8 cellular contexts compared by ENCODE assay signal in the genomic region with DNA sequence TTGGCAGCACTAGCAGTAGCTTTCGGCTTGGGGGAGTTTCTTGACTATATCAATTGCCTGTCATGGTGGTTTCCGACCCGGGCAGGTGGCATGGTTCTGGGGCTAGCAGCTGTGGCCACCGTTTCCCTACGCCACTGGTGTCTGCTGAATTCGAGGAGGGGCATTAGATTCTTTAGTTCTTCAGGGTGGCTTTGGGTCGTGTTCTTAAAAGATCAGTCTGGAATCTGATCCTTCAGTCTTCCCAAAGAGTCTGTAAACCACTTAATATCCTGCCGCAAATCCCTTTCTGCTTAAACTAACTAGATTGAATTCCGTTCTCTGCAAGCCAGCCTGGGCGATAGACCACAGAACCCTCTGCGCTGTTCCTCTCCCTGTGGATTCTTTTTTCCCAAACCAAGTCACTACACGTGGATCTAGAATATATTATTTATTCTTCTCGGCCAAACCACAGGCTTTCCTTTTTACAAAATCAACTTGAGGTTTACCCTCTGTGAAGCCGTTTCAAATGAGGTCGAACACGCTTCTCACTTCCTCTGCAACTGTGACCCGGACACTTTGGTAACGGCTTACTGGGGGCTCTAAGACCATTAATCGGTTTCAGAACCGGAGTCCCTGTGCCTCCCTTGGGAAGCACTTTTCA. TPM values are rescaled to one million over a fixed set of nuclear protein-coding genes. Genes with fewer than 3 reads are reported as not detected.
DNase-seq lines count a peak whose midpoint lies in the region; ATAC-seq, FAIRE-seq and TF ChIP-seq lines count a peak whose summit lies in the region.

No MANE protein-coding gene starts in this region.

- H3K9me3 ChIP-seq in A549 (no peaks in the 10 kb centered on the region), keratinocyte (ENCODE audit: control insufficient read depth, low read depth, low read length) (no peaks in the 10 kb centered on the region), uterus (no peaks in the 10 kb centered on the region)

- 39% methylated on average over 20 of the region's 20 CpGs for WGBS in A549 (ENCODE audit: missing lambda C conversion rate)

- POLR2A ChIA-PET in A549 (lab: Yijun Ruan, JAX), result no interaction called here

- peak overlapping the region; percentile 92 for H3K27ac Mint-ChIP-seq in activated naive CD8-positive, alpha-beta T cell

- TF ChIP-seq POLR2A in A549 (IDR thresholded peaks at IDR 0.05; ENCODE audit: low read length) (no peak), uterus (IDR thresholded peaks at IDR 0.05) (no peak)

- TF ChIP-seq EP300 in A549 (IDR thresholded peaks at IDR 0.05), result no peak

- peaks cover 7% of the 10 kb centered on the region for H3K36me3 Mint-ChIP-seq in activated naive CD8-positive, alpha-beta T cell

- TF ChIP-seq CTCF in A549 (IDR thresholded peaks at IDR 0.05), result no peak
- no peak for TF ChIP-seq CTCF in keratinocyte (optimal IDR thresholded peaks at IDR 0.05 in 1 of 3, IDR thresholded peaks at IDR 0.05 in 1 of 3, conservative IDR thresholded peaks at IDR 0.05 in 1 of 3; ENCODE audit: extremely low read depth in 1 of 3, insufficient read depth in 2 of 3, low read length in 3 of 3)
- no peak for TF ChIP-seq CTCF in uterus (IDR thresholded peaks at IDR 0.05)

- no peaks in the 10 kb centered on the region for H3K9me1 ChIP-seq in keratinocyte (ENCODE audit: control insufficient read depth, extremely low read depth, insufficient read depth, low read length)

- H3K36me3 ChIP-seq in H7 (replicated peaks; ENCODE audit: control insufficient read depth, insufficient read depth, low read length) (no peaks in the 10 kb centered on the region), keratinocyte (ENCODE audit: control insufficient read depth in 2 of 2, extremely low read depth in 1 of 2, insufficient read depth in 2 of 2, low read length in 2 of 2) (no peaks in the 10 kb centered on the region), uterus (no peaks in the 10 kb centered on the region)

- no peaks in the 10 kb centered on the region for H3K9me3 Mint-ChIP-seq in activated naive CD8-positive, alpha-beta T cell (ENCODE audit: low read depth)

- intact Hi-C loops in uterus (cut with DNase I; ENCODE audit: low total_unique reads), result no loop called here

- ATAC-seq in A549 (peak; percentile 45 to 64; a peak in 4 of 6 replicates), GM21717 (IDR thresholded peaks at IDR 0.05; ENCODE audit: unreplicated experiment) (no peak)

- peak overlapping the region; percentile 64 for H3K4me3 ChIP-seq in A549
- H3K4me3 ChIP-seq in H7 (ENCODE audit: insufficient read depth, low read depth, low read length), result peak overlapping the region; percentile 36; the same call in 1 of the 2 replicates
- peak overlapping the region; percentile 44 to 71 (median 62) for H3K4me3 ChIP-seq in keratinocyte (ENCODE audit: control insufficient read depth in 2 of 3, extremely low read depth in 1 of 3, insufficient read depth in 2 of 3, low read depth in 1 of 3, low read length in 3 of 3)
- H3K4me3 ChIP-seq in uterus, result peak overlapping the region; percentile 34 to 37

- H3K4me3 Mint-ChIP-seq in activated naive CD8-positive, alpha-beta T cell, result peak overlapping the region; percentile 88

- peak overlapping the region; percentile 90 to 96 for H3K27ac ChIP-seq in A549
- H3K27ac ChIP-seq in keratinocyte (ENCODE audit: control insufficient read depth, insufficient read depth, low read length), result no peak overlapping the region
- H3K27ac ChIP-seq in uterus, result peak overlapping the region in 1 of 2 donors; percentile 0

- H3K27me3 ChIP-seq in H7 (ENCODE audit: control insufficient read depth, insufficient read depth, low read length) (peaks cover 4% of the 10 kb centered on the region; the same call in 1 of the 2 replicates), keratinocyte (ENCODE audit: control insufficient read depth, extremely low read depth, insufficient read depth, low read length) (peaks cover 4% of the 10 kb centered on the region), uterus (no peaks in the 10 kb centered on the region)

- FAIRE-seq in A549 (lab: Jason Lieb, UNC) (no peak), keratinocyte (lab: Jason Lieb, UNC) (no peak)

- H3K27me3 Mint-ChIP-seq in activated naive CD8-positive, alpha-beta T cell, result peaks cover 2% of the 10 kb centered on the region

- no peaks in the 10 kb centered on the region for H4K20me1 ChIP-seq in keratinocyte (ENCODE audit: control insufficient read depth, extremely low read depth, insufficient read depth, low read length)

- H3K9ac ChIP-seq in keratinocyte (ENCODE audit: control insufficient read depth, extremely low read depth, insufficient read depth, low read length), result peak overlapping the region; percentile 60

- H2AFZ ChIP-seq in keratinocyte (ENCODE audit: control insufficient read depth, low read length), result peak overlapping the region; percentile 90

- peak in 1 of 2 experiments; percentile 8 for DNase-seq in A549 (ENCODE audit: low read depth in 1 of 2, low spot score in 1 of 2)
- DNase-seq in H7, result no peak
- no peak for DNase-seq in keratinocyte (ENCODE audit: low read depth, low spot score)
- no peak for DNase-seq in uterus
- DNase-seq in NCI-H774 (lab: John Stamatoyannopoulos, UW), result no peak
- DNase-seq in NCI-H1436 (lab: John Stamatoyannopoulos, UW), result no peak

- H3K4me1 ChIP-seq in A549 (0 out of 3 replicates have a peak, but pooled peaks cover 6% of the 10 kb centered on the region), keratinocyte (ENCODE audit: control insufficient read depth, extremely low read depth, insufficient read depth, low read length) (no peaks in the 10 kb centered on the region), uterus (no peaks in the 10 kb centered on the region)

- peak overlapping the region; percentile 88 for H3K4me2 ChIP-seq in A549
- H3K4me2 ChIP-seq in keratinocyte (ENCODE audit: control insufficient read depth, extremely low read depth, insufficient read depth, low read depth, low read length), result peak overlapping the region; percentile 93

- CTCF ChIA-PET in A549 (lab: Yijun Ruan, JAX), result interaction anchor here (0.7 to 1.6 kb wide), 11 partner anchors 8 to 1225 kb away, joined by 3 to 9 read pairs (median 3); no protein-coding TSS in a partner anchor

- H3K4me1 Mint-ChIP-seq in activated naive CD8-positive, alpha-beta T cell (ENCODE audit: low read depth), result peaks cover 32% of the 10 kb centered on the region

- H3K79me2 ChIP-seq in keratinocyte (ENCODE audit: control insufficient read depth, insufficient read depth, low read length), result no peaks in the 10 kb centered on the region

- TF ChIP-seq RAD21 in A549 (conservative IDR thresholded peaks at IDR 0.05 in 1 of 2, IDR thresholded peaks at IDR 0.05 in 1 of 2), result no peak

- dilution Hi-C loops in keratinocyte (cut with MboI; ENCODE audit: extremely low pct_ligation_motif_present, low sequenced_read_pairs), result no loop called here

TF ChIP-seq in A549, 52 proteins besides CTCF, POLR2A, EP300 and RAD21 (continues in another document):
- TF ChIP-seq TFCP2L1 (CRISPR knock-in tag; IDR thresholded peaks at IDR 0.05) (no peak), JUN (IDR thresholded peaks at IDR 0.05) (no peak), NPAS2 (CRISPR knock-in tag; IDR thresholded peaks at IDR 0.05; ENCODE audit: borderline replicate concordance) (no peak), TP53 (CRISPR knock-in tag; IDR thresholded peaks at IDR 0.05) (no peak), PHF8 (IDR thresholded peaks at IDR 0.05; ENCODE audit: borderline replicate concordance, low read depth) (no peak), CHD2 (IDR thresholded peaks at IDR 0.05; ENCODE audit: low read length, partially characterized antibody) (no peak), ESRRA (IDR thresholded peaks at IDR 0.05; ENCODE audit: borderline replicate concordance, low read length) (no peak), SMC3 (IDR thresholded peaks at IDR 0.05) (no peak), EHMT2 (IDR thresholded peaks at IDR 0.05; ENCODE audit: low read depth) (no peak), FOSL2 (IDR thresholded peaks at IDR 0.05) (no peak), FOSL2 (CRISPR knock-in tag; IDR thresholded peaks at IDR 0.05) (no peak), HOXB5 (CRISPR knock-in tag; IDR thresholded peaks at IDR 0.05) (no peak), HOXA7 (CRISPR knock-in tag; IDR thresholded peaks at IDR 0.05) (no peak)
- TF ChIP-seq, protein P1, sequence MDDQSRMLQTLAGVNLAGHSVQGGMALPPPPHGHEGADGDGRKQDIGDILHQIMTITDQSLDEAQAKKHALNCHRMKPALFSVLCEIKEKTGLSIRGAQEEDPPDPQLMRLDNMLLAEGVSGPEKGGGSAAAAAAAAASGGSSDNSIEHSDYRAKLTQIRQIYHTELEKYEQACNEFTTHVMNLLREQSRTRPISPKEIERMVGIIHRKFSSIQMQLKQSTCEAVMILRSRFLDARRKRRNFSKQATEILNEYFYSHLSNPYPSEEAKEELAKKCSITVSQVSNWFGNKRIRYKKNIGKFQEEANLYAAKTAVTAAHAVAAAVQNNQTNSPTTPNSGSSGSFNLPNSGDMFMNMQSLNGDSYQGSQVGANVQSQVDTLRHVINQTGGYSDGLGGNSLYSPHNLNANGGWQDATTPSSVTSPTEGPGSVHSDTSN (IDR thresholded peaks at IDR 0.05), result no peak
- TF ChIP-seq, protein P2, sequence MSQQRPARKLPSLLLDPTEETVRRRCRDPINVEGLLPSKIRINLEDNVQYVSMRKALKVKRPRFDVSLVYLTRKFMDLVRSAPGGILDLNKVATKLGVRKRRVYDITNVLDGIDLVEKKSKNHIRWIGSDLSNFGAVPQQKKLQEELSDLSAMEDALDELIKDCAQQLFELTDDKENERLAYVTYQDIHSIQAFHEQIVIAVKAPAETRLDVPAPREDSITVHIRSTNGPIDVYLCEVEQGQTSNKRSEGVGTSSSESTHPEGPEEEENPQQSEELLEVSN (IDR thresholded peaks at IDR 0.05; ENCODE audit: borderline replicate concordance, low read depth), result no peak

RNA-seq across cellular contexts. Expression of a gene that starts 55.4 kb away (rescaled TPM):
- 3.7 and 4.7 TPM in 2 replicates for polyA plus RNA-seq in A549 (2011; rRNA removed)
- polyA plus RNA-seq in A549 (2012; cell fraction: cytosol; rRNA removed), result 2.7 and 3.8 TPM in 2 replicates
- polyA plus RNA-seq in A549 (2012; cell fraction: nucleus; rRNA removed), result 3.3 and 5.3 TPM in 2 replicates
- 3.0 to 3.4 TPM (median 3.3 TPM) in 3 replicates for polyA plus RNA-seq in A549 (2017; fragmentation: RNase III; extraction: RNeasy Plus Mini Kit Qiagen cat#74134 plus additional on column Dnase treatment)
- 1.6 and 2.7 TPM in 2 replicates for polyA minus RNA-seq in A549 (2011; rRNA and poly(A)+ RNA removed)
- total RNA-seq in H7 (2014; rRNA removed; shearing (Covaris generic)), result 3.7 and 6.8 TPM in 2 replicates
- 3.2 to 4.5 TPM (median 4.3 TPM) in 3 replicates for polyA plus RNA-seq in keratinocyte
- 9.0 TPM for polyA plus RNA-seq in keratinocyte (2011; ENCODE audit: low read depth)
- 2.7 and 4.5 TPM in 2 replicates for polyA plus RNA-seq in keratinocyte (2011; cell fraction: cytosol; rRNA removed)
- polyA plus RNA-seq in keratinocyte (2011; cell fraction: nucleus; rRNA removed), result 5.1 and 6.9 TPM in 2 replicates
- polyA plus RNA-seq in keratinocyte (2012; ENCODE audit: low replicate concordance), result 5.0 and 7.0 TPM in 2 replicates
- polyA minus RNA-seq in keratinocyte, result 2.0 to 3.8 TPM (median 2.1 TPM) in 3 replicates
- polyA minus RNA-seq in keratinocyte (2011; cell fraction: cytosol; rRNA and poly(A)+ RNA removed), result 5.4 TPM
- polyA minus RNA-seq in keratinocyte (2011; cell fraction: nucleus; rRNA and poly(A)+ RNA removed), result 4.7 and 4.9 TPM in 2 replicates
- total RNA-seq in uterus, result 10 to 100 TPM in 1 of 4 donors, 1 to 10 TPM in 3; 1.8 to 15.2 (median 5.1) TPM
